Comparison of ENCODE assay signal across 9 cellular contexts in the genomic region with DNA sequence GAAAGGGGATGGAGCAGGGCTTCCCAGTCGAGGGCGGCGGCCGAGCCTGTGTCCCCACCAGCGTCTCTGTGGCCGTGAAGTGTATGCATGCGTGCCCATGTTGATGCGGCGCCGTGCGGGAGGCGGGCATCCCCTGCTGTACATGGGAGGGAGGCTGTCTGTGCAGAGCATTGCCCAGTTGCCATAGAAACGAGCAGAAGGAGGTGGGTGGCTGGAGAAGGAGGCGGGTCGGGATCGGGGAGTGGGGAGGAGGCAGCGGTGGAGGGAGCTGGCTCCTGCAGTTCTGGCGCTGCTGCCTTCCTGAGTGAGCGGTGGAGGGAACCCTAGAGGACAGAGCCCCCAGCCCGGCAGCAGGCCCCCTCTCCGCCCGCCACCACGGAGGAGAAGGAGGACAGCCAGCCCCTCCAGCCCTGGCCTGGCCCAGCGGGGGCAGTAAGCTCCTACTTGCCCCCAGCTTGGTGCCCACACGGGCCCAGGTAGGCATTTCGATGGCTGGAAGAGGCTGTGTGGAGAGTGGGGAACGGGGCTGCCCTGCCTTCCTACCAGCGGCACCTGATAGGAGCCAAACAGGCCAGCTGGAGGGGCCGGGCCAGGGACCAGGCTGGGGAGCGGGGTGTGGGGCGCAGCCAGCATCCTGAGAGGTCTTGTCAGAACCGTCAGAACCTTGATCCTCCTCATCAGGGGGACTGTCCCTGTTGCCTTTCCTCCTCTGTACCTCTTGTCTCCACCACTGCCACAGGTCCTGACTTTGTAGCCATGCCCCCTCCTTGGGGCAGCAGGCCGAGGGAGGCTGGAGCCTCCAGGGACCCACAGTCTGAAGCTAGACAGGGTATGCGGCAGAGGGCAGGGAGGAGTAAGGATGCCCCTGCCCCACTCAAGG. TPM values are rescaled to one million over a fixed set of nuclear protein-coding genes. Genes with fewer than 3 reads are reported as not detected.
DNase-seq lines count a peak whose midpoint lies in the region; ATAC-seq, FAIRE-seq and TF ChIP-seq lines count a peak whose summit lies in the region.
"Had no signal": no experiment of that assay in that cellular context is flagged by ENCODE, and none has a peak within 500 bp of the region (broad histone marks: within the 10 kb centered on the region; RNA-seq: fewer than 3 reads in every experiment).

No MANE protein-coding gene starts in this region.

- no peak for FAIRE-seq in urothelium cell line (lab: Jason Lieb, UNC)

- no peaks in the 10 kb centered on the region for H3F3A ChIP-seq in smooth muscle cell (ENCODE audit: low read depth)

- H4K20me1 ChIP-seq in smooth muscle cell (ENCODE audit: low read depth): no peaks in the 10 kb centered on the region

- H3K36me3 ChIP-seq in brain microvascular endothelial cell (replicated peaks) (no peaks in the 10 kb centered on the region), iPS-20b (ENCODE audit: insufficient read depth, low read depth, low read length) (no peaks in the 10 kb centered on the region), smooth muscle cell (ENCODE audit: low read depth) (no peaks in the 10 kb centered on the region)

- no peak for ATAC-seq in GM18517 (IDR thresholded peaks at IDR 0.05; ENCODE audit: unreplicated experiment)
- ATAC-seq: PC-3 had no signal

- WGBS in smooth muscle cell (ENCODE audit: low lambda C conversion rate): 27% methylated on average over 26 of the region's 34 CpGs

- DNase-seq in NCI-H2171 treated with DMSO at 0.1 percent for 48 hours (lab: John Stamatoyannopoulos, UW) (peak; percentile 7), NCI-H2171 (lab: John Stamatoyannopoulos, UW) (no peak), brain microvascular endothelial cell (peak; percentile 55), smooth muscle cell (lab: John Stamatoyannopoulos, UW; ENCODE audit: unreplicated experiment) (peak; percentile 35), urothelium cell line (ENCODE audit: low spot score) (no peak), NCI-H345 treated with DMSO at 0.1 percent for 48 hours (lab: John Stamatoyannopoulos, UW; ENCODE audit: unreplicated experiment) (no peak)
- DNase-seq: PC-3 had no signal

- TF ChIP-seq CTCF in brain microvascular endothelial cell (IDR thresholded peaks at IDR 0.05; ENCODE audit: low read depth, low read length, missing control alignments): no peak
- TF ChIP-seq CTCF in smooth muscle cell (IDR thresholded peaks at IDR 0.05; ENCODE audit: borderline replicate concordance, insufficient read depth, poor library complexity, severe bottlenecking): no peak

- H3K9ac ChIP-seq in iPS-20b (ENCODE audit: low read depth, low read length) (peak overlapping the region; percentile 25; the same call in 1 of the 2 replicates), smooth muscle cell (ENCODE audit: low read depth) (no peak overlapping the region)

- H3K9me3 ChIP-seq in iPS-20b (ENCODE audit: insufficient read depth, low read depth, low read length) (0 out of 2 replicates have a peak, but pooled peaks cover 2% of the 10 kb centered on the region), smooth muscle cell (replicated peaks; ENCODE audit: low read depth) (no peaks in the 10 kb centered on the region)

- H3K4me2 ChIP-seq in smooth muscle cell: peak overlapping the region; percentile 82

- H2AFZ ChIP-seq in smooth muscle cell (ENCODE audit: low read depth): no peak overlapping the region

- no peaks in the 10 kb centered on the region for H3K79me2 ChIP-seq in smooth muscle cell (ENCODE audit: low read depth)

- peaks cover 5% of the 10 kb centered on the region; the same call in 1 of the 2 replicates for H3K4me1 ChIP-seq in iPS-20b (ENCODE audit: insufficient read depth, low read length)
- H3K4me1 ChIP-seq in smooth muscle cell (ENCODE audit: low read depth): peaks cover 6% of the 10 kb centered on the region

- H3K27ac ChIP-seq in brain microvascular endothelial cell (no peak overlapping the region), iPS-20b (ENCODE audit: low read length) (no peak overlapping the region), smooth muscle cell (ENCODE audit: low read depth) (no peak overlapping the region)

- H3K27me3 ChIP-seq in brain microvascular endothelial cell (replicated peaks) (peaks cover 18% of the 10 kb centered on the region), iPS-20b (ENCODE audit: insufficient read depth, low read length) (peaks cover 23% of the 10 kb centered on the region), smooth muscle cell (ENCODE audit: low read depth) (no peaks in the 10 kb centered on the region)

- in situ Hi-C loops in brain microvascular endothelial cell (cut with HindIII; ENCODE audit: low pct_ligation_motif_present, low sequenced_read_pairs): no loop called here

- no peak overlapping the region for H3K4me3 ChIP-seq in brain microvascular endothelial cell (ENCODE audit: low read depth, low read length)
- peak overlapping the region; percentile 76 for H3K4me3 ChIP-seq in iPS-20b (ENCODE audit: low read length)
- H3K4me3 ChIP-seq in smooth muscle cell: peak overlapping the region; percentile 25

RNA-seq across cellular contexts. Expression of gene SPDEF, which starts 41.3 kb away (rescaled TPM):
- total RNA-seq in smooth muscle cell: not detected in 2 replicates
- 0.16 and 0.21 TPM in 2 replicates for polyA plus RNA-seq in smooth muscle cell

RNA-seq across cellular contexts. Expression of gene PACSIN1, which starts 49.0 kb away (rescaled TPM):
- not detected in 2 replicates for total RNA-seq in smooth muscle cell
- polyA plus RNA-seq in smooth muscle cell: not detected in 2 replicates

Comparison
In these comparisons a context has a peak if more than half of its experiments do, and no peak if none do; other contexts are left out.
1. DNase-seq: peak in NCI-H2171 treated with DMSO at 0.1 percent for 48 hours (single experiment), brain microvascular endothelial cell (single experiment) and smooth muscle cell (single experiment); none in NCI-H2171 (single experiment), urothelium cell line (single experiment) and NCI-H345 treated with DMSO at 0.1 percent for 48 hours (single experiment).